ENCODE assay signal across 22 cellular contexts in the genomic region with DNA sequence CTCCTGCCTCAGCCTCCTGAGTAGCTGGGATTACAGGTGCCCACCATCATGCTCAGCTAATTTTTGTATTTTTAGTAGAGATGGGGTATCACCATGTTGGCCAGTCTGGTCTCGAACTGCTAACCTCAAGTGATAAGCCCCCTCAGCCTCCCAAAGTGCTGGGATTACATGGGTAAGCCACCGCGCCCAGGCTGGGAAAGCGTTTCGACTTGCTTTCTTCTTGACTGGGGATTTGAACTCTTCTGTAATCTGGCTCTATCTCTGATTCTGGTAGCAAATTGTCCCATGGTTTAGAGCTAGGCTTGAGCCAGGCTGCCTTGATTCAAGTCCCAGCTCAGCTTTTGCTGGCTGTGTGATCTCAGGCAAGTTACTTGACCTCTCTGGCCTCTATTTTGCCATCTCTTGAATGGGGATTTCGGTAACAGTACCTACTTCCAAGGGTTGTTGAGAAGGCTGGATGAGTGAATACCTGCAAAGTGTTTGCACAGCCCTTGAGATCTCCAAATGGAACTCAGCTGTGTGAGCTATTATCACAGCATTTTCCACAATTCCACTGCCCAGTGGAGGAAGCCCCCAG.
"Had no signal": no experiment of that assay in that cellular context is flagged by ENCODE, and none has a peak within 500 bp of the region (broad histone marks: within the 10 kb centered on the region; RNA-seq: fewer than 3 reads in every experiment).

No MANE protein-coding gene starts in this region.

- H3K27ac Mint-ChIP-seq: memory B cell, mesothelial cell of epicardium, natural killer cell, progenitor cell of endocrine pancreas had no signal

- H3K27ac ChIP-seq: colonic mucosa, heart left ventricle, left ventricle myocardium inferior, lower lobe of right lung, pancreas, testis, tibial nerve, upper lobe of right lung, vagina had no signal

- H3K4me3 Mint-ChIP-seq: memory B cell, mesothelial cell of epicardium, natural killer cell, neural crest cell had no signal

- H3K9me3 Mint-ChIP-seq: memory B cell, mesothelial cell of epicardium, natural killer cell, neural crest cell had no signal

- H3K27me3 Mint-ChIP-seq: memory B cell had no signal

- DNase-seq: colonic mucosa; dermis blood vessel endothelial cell; effector CD8-positive, alpha-beta T cell; heart left ventricle; hippocampal formation; left ventricle myocardium inferior; lower lobe of right lung; natural killer cell; nucleus accumbens; pancreas; right cardiac atrium; stimulated activated CD4-positive, alpha-beta T cell treated with anti-CD3 and anti-CD28 coated beads, Interleukin-2, amount 100 ng/mL, for 48 hours; stimulated activated naive CD4-positive, alpha-beta T cell treated with Interleukin-2 at 50 U/mL for 16 hours; upper lobe of right lung had no signal

- H3K27me3 ChIP-seq: colonic mucosa, heart left ventricle, pancreas, testis, tibial nerve, upper lobe of right lung, vagina had no signal

- ATAC-seq: esophagus mucosa, heart left ventricle, lower lobe of right lung, natural killer cell, pancreas, right cardiac atrium, upper lobe of right lung had no signal

- H3K36me3 Mint-ChIP-seq: memory B cell, mesothelial cell of epicardium, natural killer cell had no signal
